ENCODE assay signal across 1 cellular context in genomic region chr11:1546536-1547466, GRCh38.
TF ChIP-seq lines count a peak whose summit lies in the region.

No MANE protein-coding gene starts in this region.

TF ChIP-seq in WTC11, 78 proteins besides CTCF, POLR2A, EP300 and RAD21 (continued from another document and continues in another):
- TF ChIP-seq ATF6 (CRISPR knock-in tag; IDR thresholded peaks at IDR 0.05) (no peak), SMAD3 (CRISPR knock-in tag; IDR thresholded peaks at IDR 0.05; ENCODE audit: borderline replicate concordance) (no peak), HMGA2 (CRISPR knock-in tag; IDR thresholded peaks at IDR 0.05) (no peak), SP1 (CRISPR knock-in tag; conservative IDR thresholded peaks at IDR 0.05) (no peak; the same call in 1 of the 2 replicates), ETV6 (CRISPR knock-in tag; IDR thresholded peaks at IDR 0.05) (0 out of 2 replicates have a peak, but pooled peaks have one; percentile 46), ZNF317 (CRISPR knock-in tag; IDR thresholded peaks at IDR 0.05; ENCODE audit: borderline replicate concordance, low read depth) (no peak), E2F5 (CRISPR knock-in tag; IDR thresholded peaks at IDR 0.05) (no peak), KAT7 (CRISPR knock-in tag; IDR thresholded peaks at IDR 0.05; ENCODE audit: borderline replicate concordance) (no peak), ZNF232 (CRISPR knock-in tag; IDR thresholded peaks at IDR 0.05) (no peak), ZNF425 (CRISPR knock-in tag; conservative IDR thresholded peaks at IDR 0.05) (no peak), AR (CRISPR knock-in tag; IDR thresholded peaks at IDR 0.05) (no peak), TP53 (CRISPR knock-in tag; IDR thresholded peaks at IDR 0.05) (no peak), CDX4 (CRISPR knock-in tag; IDR thresholded peaks at IDR 0.05; ENCODE audit: borderline replicate concordance) (no peak), MXD4 (CRISPR knock-in tag; IDR thresholded peaks at IDR 0.05; ENCODE audit: borderline replicate concordance) (no peak), TCF7 (CRISPR knock-in tag; IDR thresholded peaks at IDR 0.05; ENCODE audit: low read depth) (no peak), ATF1 (CRISPR knock-in tag; IDR thresholded peaks at IDR 0.05) (no peak), PRRX2 (CRISPR knock-in tag; IDR thresholded peaks at IDR 0.05) (no peak), NR2C2 (CRISPR knock-in tag; IDR thresholded peaks at IDR 0.05) (no peak), EMX1 (CRISPR knock-in tag; IDR thresholded peaks at IDR 0.05) (no peak), HMGXB4 (CRISPR knock-in tag; IDR thresholded peaks at IDR 0.05) (peak; percentile 86; the same call in 1 of the 2 replicates), ZNF263 (CRISPR knock-in tag; IDR thresholded peaks at IDR 0.05; ENCODE audit: low read depth) (no peak), MLX (CRISPR knock-in tag; IDR thresholded peaks at IDR 0.05) (no peak), USF1 (CRISPR knock-in tag; IDR thresholded peaks at IDR 0.05) (no peak), FOXK1 (CRISPR knock-in tag; IDR thresholded peaks at IDR 0.05) (no peak), PRDM15 (CRISPR knock-in tag; IDR thresholded peaks at IDR 0.05) (no peak), FOXP4 (CRISPR knock-in tag; IDR thresholded peaks at IDR 0.05) (0 out of 2 replicates have a peak, but pooled peaks have one; percentile 62), GRHL2 (CRISPR knock-in tag; IDR thresholded peaks at IDR 0.05; ENCODE audit: insufficient replicate concordance, severe bottlenecking) (no peak), TEAD4 (CRISPR knock-in tag; IDR thresholded peaks at IDR 0.05) (no peak), ZNF532 (CRISPR knock-in tag; IDR thresholded peaks at IDR 0.05; ENCODE audit: borderline replicate concordance) (no peak), ZNF121 (CRISPR knock-in tag; IDR thresholded peaks at IDR 0.05) (no peak), NFE2L1 (CRISPR knock-in tag; IDR thresholded peaks at IDR 0.05) (no peak)
